In genomic region chr19:8444140-8444676, GRCh38 we compare ENCODE assay signal across 6 cellular contexts. TPM values are rescaled to one million over a fixed set of nuclear protein-coding genes. Genes with fewer than 3 reads are reported as not detected.
DNase-seq lines count a peak whose midpoint lies in the region; ATAC-seq and TF ChIP-seq lines count a peak whose summit lies in the region.
"Not testable (repeated sequence)": the region's sequence is repeated elsewhere in the genome, so short reads cannot be mapped to it uniquely, and the experiment has no call there.

No MANE protein-coding gene starts in this region.

- H3K79me2 ChIP-seq in GM23338 (replicated peaks; ENCODE audit: insufficient read depth): peaks cover 48% of the 10 kb centered on the region
- H3K79me2 ChIP-seq in neural progenitor cell (ENCODE audit: low read depth): peaks cover 51% of the 10 kb centered on the region

- H3K4me1 Mint-ChIP-seq in GM23338 (peaks cover 38% of the 10 kb centered on the region), neural progenitor cell (peaks cover 42% of the 10 kb centered on the region)
- H3K4me1 Mint-ChIP-seq in T-helper 1 cell treated with Interleukin-12 subunit alpha and Interleukin-12 subunit beta and Interleukin-4 antibody, amounts not matched to agents 30 μg/mL and 1 μg/mL, for 36 hours (ENCODE audit: low read depth): peaks cover 30% of the 10 kb centered on the region

- TF ChIP-seq POLR2A in breast epithelium (IDR thresholded peaks at IDR 0.05): not testable (repeated sequence)

- peaks cover 21% of the 10 kb centered on the region for H3F3A ChIP-seq in GM23338 (replicated peaks; ENCODE audit: low read depth)
- peaks cover 39% of the 10 kb centered on the region for H3F3A ChIP-seq in neural progenitor cell (ENCODE audit: low read depth)

- H3K4me3 Mint-ChIP-seq in GM23338 (peak overlapping the region; percentile 90), neural progenitor cell (peak overlapping the region; percentile 88)
- peak overlapping the region; percentile 98 for H3K4me3 Mint-ChIP-seq in T-helper 1 cell treated with Interleukin-12 subunit alpha and Interleukin-12 subunit beta and Interleukin-4 antibody, amounts not matched to agents 30 μg/mL and 1 μg/mL, for 36 hours

- peaks cover 22% of the 10 kb centered on the region for H4K20me1 ChIP-seq in GM23338 (replicated peaks; ENCODE audit: insufficient read depth)
- H4K20me1 ChIP-seq in neural progenitor cell (ENCODE audit: low read depth): peaks cover 43% of the 10 kb centered on the region

- H3K36me3 Mint-ChIP-seq in GM23338 (ENCODE audit: low read depth) (peaks cover 38% of the 10 kb centered on the region), neural progenitor cell (peaks cover 12% of the 10 kb centered on the region)
- H3K36me3 Mint-ChIP-seq in T-helper 1 cell treated with Interleukin-12 subunit alpha and Interleukin-12 subunit beta and Interleukin-4 antibody, amounts not matched to agents 30 μg/mL and 1 μg/mL, for 36 hours (ENCODE audit: low read depth): peaks cover 22% of the 10 kb centered on the region

- not testable (repeated sequence) for H3K9me3 Mint-ChIP-seq in GM23338; T-helper 1 cell treated with Interleukin-12 subunit alpha and Interleukin-12 subunit beta and Interleukin-4 antibody, amounts not matched to agents 30 μg/mL and 1 μg/mL, for 36 hours; neural progenitor cell

- not testable (repeated sequence) for H3K9me3 ChIP-seq in breast epithelium; right cardiac atrium (ENCODE audit: control insufficient read depth, low read length); neural progenitor cell (ENCODE audit: low read depth); tibial artery

- H3K36me3 ChIP-seq in GM23338 (ENCODE audit: insufficient read depth); breast epithelium; neural progenitor cell: not testable (repeated sequence)
- H3K36me3 ChIP-seq in tibial artery: peaks cover 0 to 10% (median under 1%) of the 10 kb centered on the region in 3 donors

- peak overlapping the region; percentile 95 for H3K27ac Mint-ChIP-seq in GM23338
- H3K27ac Mint-ChIP-seq in T-helper 1 cell treated with Interleukin-12 subunit alpha and Interleukin-12 subunit beta and Interleukin-4 antibody, amounts not matched to agents 30 μg/mL and 1 μg/mL, for 36 hours: peak overlapping the region; percentile 97
- peak overlapping the region; percentile 80 for H3K27ac Mint-ChIP-seq in neural progenitor cell

- 30% methylated on average over 32 of the region's 32 CpGs for whole genome bisulfite sequencing in right cardiac atrium

- peak overlapping the region; percentile 85 for H3K4me2 ChIP-seq in GM23338
- H3K4me2 ChIP-seq in neural progenitor cell: peak overlapping the region; percentile 97

- not testable (repeated sequence) for H3K27me3 Mint-ChIP-seq in GM23338 (ENCODE audit: insufficient read depth, low read depth, poor library complexity); T-helper 1 cell treated with Interleukin-12 subunit alpha and Interleukin-12 subunit beta and Interleukin-4 antibody, amounts not matched to agents 30 μg/mL and 1 μg/mL, for 36 hours (ENCODE audit: low read depth); neural progenitor cell (ENCODE audit: insufficient read depth, low read depth)

- H3K4me1 ChIP-seq in GM23338 (ENCODE audit: insufficient read depth): peaks cover 34% of the 10 kb centered on the region
- H3K4me1 ChIP-seq in breast epithelium: peaks cover 4 to 31% of the 10 kb centered on the region in 2 donors
- not testable (repeated sequence) for H3K4me1 ChIP-seq in right cardiac atrium (ENCODE audit: control insufficient read depth, insufficient read depth, low read length)
- H3K4me1 ChIP-seq in neural progenitor cell: peaks cover 27% of the 10 kb centered on the region
- H3K4me1 ChIP-seq in tibial artery: peaks cover 0 to 39% (median 32%) of the 10 kb centered on the region in 4 donors

- peak overlapping the region; percentile 77 for H2AFZ ChIP-seq in GM23338
- H2AFZ ChIP-seq in neural progenitor cell (replicated peaks): peak overlapping the region; percentile 92

- intact Hi-C loops in breast epithelium (cut with DNase I; ENCODE audit: low total_unique reads); tibial artery (cut with DNase I; ENCODE audit: low total_unique reads): not testable (repeated sequence)
- intact Hi-C loops in right cardiac atrium (cut with DNase I): loop anchor here in 1 of 4 donors (2.0 kb wide), 1 partner anchor 31 kb away; the partner anchor contains the start of gene MARCHF2

- not testable (repeated sequence) for H3K27me3 ChIP-seq in GM23338 (ENCODE audit: insufficient read depth); breast epithelium; right cardiac atrium (ENCODE audit: control insufficient read depth, insufficient read depth); neural progenitor cell; tibial artery

- not testable (repeated sequence) for ATAC-seq in GM23338, right cardiac atrium

- H3K4me3 ChIP-seq in GM23338 (peak overlapping the region; percentile 97), breast epithelium (peak overlapping the region; percentile 84 to 100 (median 99)), right cardiac atrium (ENCODE audit: low read length) (peak overlapping the region; percentile 41), neural progenitor cell (peak overlapping the region; percentile 94), tibial artery (peak overlapping the region; percentile 74 to 99)

- not testable (repeated sequence) for H3K9me2 ChIP-seq in GM23338 (ENCODE audit: insufficient read depth)

- TF ChIP-seq CTCF in GM23338 (conservative IDR thresholded peaks at IDR 0.05; ENCODE audit: low read depth in 2 of 2); breast epithelium (IDR thresholded peaks at IDR 0.05); neural progenitor cell (IDR thresholded peaks at IDR 0.05); tibial artery (IDR thresholded peaks at IDR 0.05): not testable (repeated sequence)

- not testable (repeated sequence) for DNase-seq in GM23338 (ENCODE audit: low spot score); breast epithelium (ENCODE audit: low spot score in 2 of 2); right cardiac atrium; tibial artery
- peak; percentile 10 for DNase-seq in neural progenitor cell (ENCODE audit: low spot score)

- peak overlapping the region; percentile 97 for H3K27ac ChIP-seq in GM23338 (ENCODE audit: low read depth)
- H3K27ac ChIP-seq in breast epithelium: peak overlapping the region; percentile 98 to 100
- peak overlapping the region; percentile 70 for H3K27ac ChIP-seq in right cardiac atrium (ENCODE audit: low read length)
- peak overlapping the region; percentile 87 for H3K27ac ChIP-seq in neural progenitor cell
- peak overlapping the region; percentile 96 to 99 for H3K27ac ChIP-seq in tibial artery

- H3K9ac ChIP-seq in neural progenitor cell: peak overlapping the region; percentile 92

TF ChIP-seq in GM23338, 12 proteins besides CTCF, POLR2A, EP300 and RAD21:
- peak; percentile 8; the same call in 1 of the 2 replicates for TF ChIP-seq ETS1 (IDR thresholded peaks at IDR 0.05)

RNA-seq across cellular contexts. Expression of gene HNRNPM, which starts 0.6 kb away (rescaled TPM):
- 359 and 389 TPM in 2 replicates for total RNA-seq in GM23338 (2014; rRNA removed; shearing (Covaris generic))
- 276 and 291 TPM in 2 replicates for polyA plus RNA-seq in GM23338 (2016; fragmentation: Nextera tagmentation; extraction: Ambion mirVana)
- total RNA-seq in breast epithelium: 100 to 1,000 TPM in 2 of 3 donors, 10 to 100 TPM in 1; 84.8 to 153 (median 116) TPM
- total RNA-seq in right cardiac atrium: 100 to 1,000 TPM; 106 to 128 (median 120) TPM
- polyA plus RNA-seq in right cardiac atrium: 67.9 TPM
- total RNA-seq in neural progenitor cell (ENCODE audit: low replicate concordance): 118 and 156 TPM in 2 replicates

RNA-seq across cellular contexts. Expression of gene MARCHF2, which starts 31.1 kb away (rescaled TPM):
- total RNA-seq in GM23338 (2014; rRNA removed; shearing (Covaris generic)): 50.1 and 58.7 TPM in 2 replicates
- polyA plus RNA-seq in GM23338 (2016; fragmentation: Nextera tagmentation; extraction: Ambion mirVana): 18.9 and 20.7 TPM in 2 replicates
- total RNA-seq in breast epithelium: 100 to 1,000 TPM; 126 to 224 (median 132) TPM
- 100 to 1,000 TPM in 3 of 4 donors, 10 to 100 TPM in 1; 94.2 to 106 (median 104) TPM for total RNA-seq in right cardiac atrium
- polyA plus RNA-seq in right cardiac atrium: 107 TPM
- 27.0 and 72.7 TPM in 2 replicates for total RNA-seq in neural progenitor cell (ENCODE audit: low replicate concordance)

RNA-seq across cellular contexts. Expression of gene RAB11B, which starts 54.0 kb away (rescaled TPM):
- total RNA-seq in GM23338 (2014; rRNA removed; shearing (Covaris generic)): 70.0 and 79.6 TPM in 2 replicates
- polyA plus RNA-seq in GM23338 (2016; fragmentation: Nextera tagmentation; extraction: Ambion mirVana) (64.8 and 66.0 TPM in 2 replicates), right cardiac atrium (157 TPM)
- total RNA-seq in breast epithelium (10 to 100 TPM; 39.5 to 57.7 (median 41.3) TPM), right cardiac atrium (100 to 1,000 TPM; 145 to 201 (median 158) TPM), neural progenitor cell (ENCODE audit: low replicate concordance) (17.1 and 32.3 TPM in 2 replicates)

RNA-seq across cellular contexts. Expression of gene PRAM1, which starts 58.2 kb away (rescaled TPM):
- 0.07 and 0.31 TPM in 2 replicates for total RNA-seq in GM23338 (2014; rRNA removed; shearing (Covaris generic))
- polyA plus RNA-seq in GM23338 (2016; fragmentation: Nextera tagmentation; extraction: Ambion mirVana): 0.54 TPM in 1 of 2 replicates, not detected in the other
- under 1 TPM; 0.16 to 0.73 (median 0.33) TPM for total RNA-seq in breast epithelium
- 1 to 10 TPM in 2 of 4 donors, under 1 TPM in 2; 0.31 to 3.1 (median 0.99) TPM for total RNA-seq in right cardiac atrium
- polyA plus RNA-seq in right cardiac atrium: 0.61 TPM
- total RNA-seq in neural progenitor cell (ENCODE audit: low replicate concordance): 0.22 and 0.56 TPM in 2 replicates

Comparison
In these comparisons a context has a peak if more than half of its experiments do, and no peak if none do; other contexts are left out.
1. H3K4me3 ChIP-seq: peak in every context shown above with its lines; median percentile 99 in breast epithelium; 97 in GM23338; 94 in neural progenitor cell; 86 in tibial artery; 41 in right cardiac atrium.